ENCODE assay signal across 20 cellular contexts in the genomic region with DNA sequence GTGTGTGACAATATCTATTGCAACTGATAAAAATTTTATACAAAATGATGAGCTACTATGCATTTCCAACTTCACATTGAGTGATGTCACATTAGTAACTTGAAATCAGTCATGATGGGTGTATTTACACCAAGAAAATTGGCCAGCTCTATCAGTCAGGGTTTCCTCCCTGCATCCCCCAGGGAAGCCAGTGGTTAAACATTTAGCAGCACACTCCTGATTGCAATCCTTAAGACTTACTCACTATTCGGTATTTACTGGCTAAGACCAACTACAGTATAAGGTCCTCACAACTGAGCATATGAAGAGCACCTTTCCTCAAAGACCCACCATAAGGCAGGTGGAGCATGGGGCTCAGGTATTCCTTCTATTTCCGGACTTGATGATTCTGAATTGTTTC. TPM values are rescaled to one million over a fixed set of nuclear protein-coding genes. Genes with fewer than 3 reads are reported as not detected.
A peak's percentile ranks its signal among the peaks of the same experiment; 100 is the strongest.
DNase-seq lines count a peak whose midpoint lies in the region; ATAC-seq and TF ChIP-seq lines count a peak whose summit lies in the region.
"Had no signal": no experiment of that assay in that cellular context is flagged by ENCODE, and none has a peak within 500 bp of the region (broad histone marks: within the 10 kb centered on the region; RNA-seq: fewer than 3 reads in every experiment).

No MANE protein-coding gene starts in this region.

- no peaks in the 10 kb centered on the region for H3K9me3 ChIP-seq in neural progenitor cell (ENCODE audit: low read depth)
- H3K9me3 ChIP-seq: HAP-1, SJSA1 had no signal

- no peak overlapping the region for H3K4me3 Mint-ChIP-seq in neural progenitor cell
- H3K4me3 Mint-ChIP-seq: CD4-positive, CD25-positive, alpha-beta regulatory T cell had no signal

- no peak overlapping the region for H3K4me3 ChIP-seq in NB4 (ENCODE audit: low read depth, low read length)
- H3K4me3 ChIP-seq in neural progenitor cell: no peak overlapping the region
- H3K4me3 ChIP-seq: HAP-1, SJSA1 had no signal

- no peak overlapping the region for H3K4me2 ChIP-seq in neural progenitor cell

- no peaks in the 10 kb centered on the region for H3F3A ChIP-seq in neural progenitor cell (ENCODE audit: low read depth)

- H2AFZ ChIP-seq in neural progenitor cell (replicated peaks): no peak overlapping the region

- no peak overlapping the region for H3K27ac ChIP-seq in neural progenitor cell
- H3K27ac ChIP-seq: SJSA1 had no signal

- H3K27ac Mint-ChIP-seq in neural progenitor cell: no peak overlapping the region
- H3K27ac Mint-ChIP-seq: CD4-positive, CD25-positive, alpha-beta regulatory T cell had no signal

- peaks cover 2% of the 10 kb centered on the region for H3K4me1 Mint-ChIP-seq in neural progenitor cell

- no peaks in the 10 kb centered on the region for H3K9me3 Mint-ChIP-seq in neural progenitor cell

- no peaks in the 10 kb centered on the region for H3K36me3 ChIP-seq in neural progenitor cell
- H3K36me3 ChIP-seq: HAP-1, SJSA1 had no signal

- in situ Hi-C loops in ACHN (cut with HindIII; ENCODE audit: low pct_ligation_motif_present, low pct_unique_long_range_greater_than_20kb, low sequenced_read_pairs): no loop called here
- in situ Hi-C loops in GM13977 (cut with MboI; ENCODE audit: low pct_unique_long_range_greater_than_20kb, low sequenced_read_pairs, unreplicated experiment): no loop called here

- H3K4me1 ChIP-seq in neural progenitor cell: no peaks in the 10 kb centered on the region
- H3K4me1 ChIP-seq: HAP-1, SJSA1 had no signal

- TF ChIP-seq CTCF in NB4 (IDR thresholded peaks at IDR 0.05; ENCODE audit: low read depth, low read length) (no peak), neural progenitor cell (IDR thresholded peaks at IDR 0.05) (no peak), GM13977 (IDR thresholded peaks at IDR 0.05; ENCODE audit: extremely low read depth, insufficient read depth, missing control alignments) (no peak)

- no peak for TF ChIP-seq POLR2A in NB4 (IDR thresholded peaks at IDR 0.05; ENCODE audit: extremely low read depth, insufficient read length)

- no peak overlapping the region for H3K9ac ChIP-seq in neural progenitor cell

- H3K27me3 Mint-ChIP-seq in neural progenitor cell (ENCODE audit: insufficient read depth, low read depth): peaks cover 8% of the 10 kb centered on the region
- H3K27me3 Mint-ChIP-seq: CD4-positive, CD25-positive, alpha-beta regulatory T cell had no signal

- H3K27me3 ChIP-seq in neural progenitor cell: no peaks in the 10 kb centered on the region
- H3K27me3 ChIP-seq: SJSA1 had no signal

- DNase-seq in ACHN (peak; percentile 75), NB4 (ENCODE audit: low read depth) (peak; percentile 36), cerebellar cortex (ENCODE audit: low spot score) (peak; percentile 43), kidney tubule cell (ENCODE audit: low spot score) (peak; percentile 81), neural progenitor cell (ENCODE audit: low spot score) (no peak), NK-92 (lab: John Stamatoyannopoulos, UW; ENCODE audit: unreplicated experiment) (no peak), GM13977 (ENCODE audit: low spot score) (no peak)
- DNase-seq: 8988T; CD4-positive, CD25-positive, alpha-beta regulatory T cell; KG1; NCI-H1105 treated with DMSO at 0.1 percent for 48 hours; NCI-H2029 treated with DMSO at 0.1 percent for 48 hours; NCI-H2171; NCI-H446; NCI-H526; OCI-M1 had no signal

- no peaks in the 10 kb centered on the region for H3K79me2 ChIP-seq in neural progenitor cell (ENCODE audit: low read depth)

- H3K36me3 Mint-ChIP-seq in neural progenitor cell: no peaks in the 10 kb centered on the region
- H3K36me3 Mint-ChIP-seq: CD4-positive, CD25-positive, alpha-beta regulatory T cell had no signal

- no peaks in the 10 kb centered on the region for H4K20me1 ChIP-seq in neural progenitor cell (ENCODE audit: low read depth)

- ATAC-seq in GM21786 (IDR thresholded peaks at IDR 0.05; ENCODE audit: unreplicated experiment): no peak
- ATAC-seq: Right ventricle myocardium inferior had no signal

RNA-seq across cellular contexts. Expression of gene PTGFRN, which starts 41.3 kb away (rescaled TPM):
- 41.5 and 53.2 TPM in 2 replicates for total RNA-seq in neural progenitor cell (ENCODE audit: low replicate concordance)

Comparison
In these comparisons a context has a peak if more than half of its experiments do, and no peak if none do; other contexts are left out.
1. DNase-seq: peak in ACHN (single experiment), NB4 (single experiment), cerebellar cortex (single experiment) and kidney tubule cell (single experiment); none in neural progenitor cell (single experiment), NK-92 (single experiment) and GM13977 (single experiment).